In the genomic region with DNA sequence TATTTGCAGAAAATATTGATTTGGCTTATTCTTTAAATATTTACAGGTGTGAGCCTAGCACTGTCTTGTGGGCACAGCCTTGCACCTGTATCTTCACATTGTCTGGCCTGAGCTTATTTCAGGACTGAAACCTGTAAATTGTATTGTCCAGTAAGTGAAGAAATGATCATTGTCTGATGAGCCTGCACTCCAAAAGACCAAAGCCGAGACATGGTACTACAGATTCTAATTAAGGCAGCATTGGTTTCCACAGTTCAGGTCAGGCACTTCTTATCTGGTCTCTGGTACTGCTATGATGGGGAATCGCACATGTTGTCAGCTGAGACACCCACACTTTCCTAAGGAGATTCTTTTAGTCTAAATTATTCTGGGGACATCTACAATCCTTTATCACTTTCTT, we compare ENCODE assay signal across 6 cellular contexts.
"Had no signal": no experiment of that assay in that cellular context is flagged by ENCODE, and none has a peak within 500 bp of the region (broad histone marks: within the 10 kb centered on the region; RNA-seq: fewer than 3 reads in every experiment).

No MANE protein-coding gene starts in this region.

- H3K27ac ChIP-seq: HL-60 had no signal

- H3K4me3 ChIP-seq: K562 had no signal

- ATAC-seq: HepG2, K562 had no signal

- DNase-seq: IMR-90, KBM-7 had no signal

- FAIRE-seq: HepG2, HTR-8/SVneo, K562 had no signal
